1 cellular context compared by ENCODE assay signal in genomic region chr19:11130824-11131455, GRCh38.
TF ChIP-seq lines count a peak whose summit lies in the region.

No MANE protein-coding gene starts in this region.

TF ChIP-seq in HCT116, 20 proteins besides CTCF, POLR2A, EP300 and RAD21 (continued from another document):
- TF ChIP-seq ATF3 (IDR thresholded peaks at IDR 0.05): no peak
- TF ChIP-seq EZH2 (IDR thresholded peaks at IDR 0.05): no peak
- no peak for TF ChIP-seq MAX (IDR thresholded peaks at IDR 0.05)
- no peak for TF ChIP-seq EGR1 (IDR thresholded peaks at IDR 0.05; ENCODE audit: low read depth)
- no peak for TF ChIP-seq SP1 (IDR thresholded peaks at IDR 0.05; ENCODE audit: low read depth)
- no peak for TF ChIP-seq EZH2phosphoT487 (IDR thresholded peaks at IDR 0.05; ENCODE audit: borderline replicate concordance)
- no peak for TF ChIP-seq REST (IDR thresholded peaks at IDR 0.05; ENCODE audit: low read depth)
